6 cellular contexts compared by ENCODE assay signal in the genomic region with DNA sequence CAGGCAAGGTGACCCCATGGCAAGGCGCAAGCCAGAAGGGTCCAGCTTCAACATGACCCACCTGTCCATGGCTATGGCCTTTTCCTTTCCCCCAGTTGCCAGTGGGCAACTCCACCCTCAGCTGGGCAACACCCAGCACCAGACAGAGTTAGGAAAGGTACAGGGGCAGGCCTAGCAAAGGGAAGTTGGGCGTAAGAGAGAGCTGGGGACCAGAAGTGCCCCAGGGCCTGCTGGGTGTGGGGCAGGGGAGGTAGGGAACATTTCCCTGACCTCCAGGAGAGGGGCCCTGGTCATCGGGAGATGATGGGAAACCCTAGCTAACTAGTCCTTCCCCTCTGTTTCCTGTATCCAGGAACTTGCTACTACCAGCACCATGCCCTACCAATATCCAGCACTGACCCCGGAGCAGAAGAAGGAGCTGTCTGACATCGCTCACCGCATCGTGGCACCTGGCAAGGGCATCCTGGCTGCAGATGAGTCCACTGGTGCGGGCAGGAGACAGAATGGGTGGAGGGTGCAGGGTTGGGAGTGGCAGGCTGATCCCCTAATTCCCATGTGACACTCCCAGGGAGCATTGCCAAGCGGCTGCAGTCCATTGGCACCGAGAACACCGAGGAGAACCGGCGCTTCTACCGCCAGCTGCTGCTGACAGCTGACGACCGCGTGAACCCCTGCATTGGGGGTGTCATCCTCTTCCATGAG. TPM values are rescaled to one million over a fixed set of nuclear protein-coding genes. Genes with fewer than 3 reads are reported as not detected.
A peak's percentile ranks its signal among the peaks of the same experiment; 100 is the strongest.
DNase-seq lines count a peak whose midpoint lies in the region; ATAC-seq and TF ChIP-seq lines count a peak whose summit lies in the region.

No MANE protein-coding gene starts in this region.

- H3K4me3 ChIP-seq in BJ (ENCODE audit: low read depth, low read length): peak overlapping the region; percentile 99
- peak overlapping the region; percentile 99 for H3K4me3 ChIP-seq in WI38 (ENCODE audit: low read depth, low read length)
- H3K4me3 ChIP-seq in liver (ENCODE audit: low read depth in 1 of 3, low read length in 3 of 3): peak overlapping the region; percentile 66 to 97 (median 83)

- no peaks in the 10 kb centered on the region for H3K9me3 ChIP-seq in liver (ENCODE audit: control insufficient read depth in 4 of 4, low read length in 3 of 4)

- 41% methylated on average over 17 of the region's 17 CpGs for WGBS in liver

- H3K36me3 ChIP-seq in BJ (ENCODE audit: control insufficient read depth, insufficient read depth, low read length): peaks cover 41% of the 10 kb centered on the region
- H3K36me3 ChIP-seq in liver (ENCODE audit: control insufficient read depth in 4 of 4, insufficient read depth in 3 of 4, low read depth in 1 of 4, low read length in 3 of 4): peaks cover 14 to 34% (median 32%) of the 10 kb centered on the region in 4 donors

- H3K27ac ChIP-seq in liver (ENCODE audit: low read depth in 1 of 2, low read length in 2 of 2): peak overlapping the region; percentile 99 to 100

- no peak for DNase-seq in BJ (ENCODE audit: low read depth)
- no peak for DNase-seq in RKO (ENCODE audit: low spot score)
- no peak for DNase-seq in NCI-H2227 treated with DMSO at 0.1 percent for 48 hours (lab: John Stamatoyannopoulos, UW)

- POLR2A ChIA-PET in BJ (lab: Charles Lee): interaction anchor here (0.7 kb wide), 1 partner anchor 10 kb away, joined by 3 read pairs; no protein-coding TSS in a partner anchor

- TF ChIP-seq RAD21 in liver (IDR thresholded peaks at IDR 0.05): no peak

- H3K9ac ChIP-seq in liver (ENCODE audit: low read depth in 1 of 2, low read length in 2 of 2): peak overlapping the region; percentile 95 to 99

- H3K27me3 ChIP-seq in BJ (ENCODE audit: control insufficient read depth, insufficient read depth, low read length): no peaks in the 10 kb centered on the region
- H3K27me3 ChIP-seq in liver (ENCODE audit: control insufficient read depth in 4 of 4, insufficient read depth in 4 of 4, low read length in 3 of 4): no peaks in the 10 kb centered on the region

- no peak for ATAC-seq in GM18519 (IDR thresholded peaks at IDR 0.05; ENCODE audit: low FRiP score, unreplicated experiment)

- no peak for TF ChIP-seq CTCF in BJ (IDR thresholded peaks at IDR 0.05; ENCODE audit: insufficient read depth, low read depth, low read length)
- no peak for TF ChIP-seq CTCF in WI38 (IDR thresholded peaks at IDR 0.05; ENCODE audit: low read depth, low read length)
- no peak for TF ChIP-seq CTCF in liver (IDR thresholded peaks at IDR 0.05; ENCODE audit: low read depth, low read length, missing input control)

- CTCF ChIA-PET in BJ (lab: Yijun Ruan, JAX): interaction anchor here (1.0 to 2.0 kb wide), 4 partner anchors 10 to 46 kb away, joined by 3 to 10 read pairs (median 4); a partner anchor contains a TSS

- H3K4me1 ChIP-seq in liver (ENCODE audit: control insufficient read depth in 4 of 4, insufficient read depth in 4 of 4, low read length in 3 of 4): peaks cover 0 to 34% (median 14%) of the 10 kb centered on the region in 4 donors

TF ChIP-seq in liver, 16 proteins besides CTCF, POLR2A, EP300 and RAD21:
- TF ChIP-seq JUND (IDR thresholded peaks at IDR 0.05) (no peak), YY1 (IDR thresholded peaks at IDR 0.05) (no peak), NR2F2 (IDR thresholded peaks at IDR 0.05) (no peak), SP1 (IDR thresholded peaks at IDR 0.05) (no peak), FOXA1 (IDR thresholded peaks at IDR 0.05) (no peak), GABPA (IDR thresholded peaks at IDR 0.05 in 1 of 2, conservative IDR thresholded peaks at IDR 0.05 in 1 of 2) (no peak), FOXA2 (IDR thresholded peaks at IDR 0.05) (no peak), HNF4A (conservative IDR thresholded peaks at IDR 0.05) (no peak), TAF1 (conservative IDR thresholded peaks at IDR 0.05) (no peak), EGR1 (IDR thresholded peaks at IDR 0.05; ENCODE audit: low read depth in 2 of 2) (no peak), RXRA (IDR thresholded peaks at IDR 0.05) (no peak), HNF4G (IDR thresholded peaks at IDR 0.05) (no peak)
- TF ChIP-seq, protein P1, sequence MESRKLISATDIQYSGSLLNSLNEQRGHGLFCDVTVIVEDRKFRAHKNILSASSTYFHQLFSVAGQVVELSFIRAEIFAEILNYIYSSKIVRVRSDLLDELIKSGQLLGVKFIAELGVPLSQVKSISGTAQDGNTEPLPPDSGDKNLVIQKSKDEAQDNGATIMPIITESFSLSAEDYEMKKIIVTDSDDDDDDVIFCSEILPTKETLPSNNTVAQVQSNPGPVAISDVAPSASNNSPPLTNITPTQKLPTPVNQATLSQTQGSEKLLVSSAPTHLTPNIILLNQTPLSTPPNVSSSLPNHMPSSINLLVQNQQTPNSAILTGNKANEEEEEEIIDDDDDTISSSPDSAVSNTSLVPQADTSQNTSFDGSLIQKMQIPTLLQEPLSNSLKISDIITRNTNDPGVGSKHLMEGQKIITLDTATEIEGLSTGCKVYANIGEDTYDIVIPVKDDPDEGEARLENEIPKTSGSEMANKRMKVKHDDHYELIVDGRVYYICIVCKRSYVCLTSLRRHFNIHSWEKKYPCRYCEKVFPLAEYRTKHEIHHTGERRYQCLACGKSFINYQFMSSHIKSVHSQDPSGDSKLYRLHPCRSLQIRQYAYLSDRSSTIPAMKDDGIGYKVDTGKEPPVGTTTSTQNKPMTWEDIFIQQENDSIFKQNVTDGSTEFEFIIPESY (IDR thresholded peaks at IDR 0.05): no peak
- TF ChIP-seq, protein P2, sequence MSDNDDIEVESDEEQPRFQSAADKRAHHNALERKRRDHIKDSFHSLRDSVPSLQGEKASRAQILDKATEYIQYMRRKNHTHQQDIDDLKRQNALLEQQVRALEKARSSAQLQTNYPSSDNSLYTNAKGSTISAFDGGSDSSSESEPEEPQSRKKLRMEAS (IDR thresholded peaks at IDR 0.05): no peak
- TF ChIP-seq, protein P3, sequence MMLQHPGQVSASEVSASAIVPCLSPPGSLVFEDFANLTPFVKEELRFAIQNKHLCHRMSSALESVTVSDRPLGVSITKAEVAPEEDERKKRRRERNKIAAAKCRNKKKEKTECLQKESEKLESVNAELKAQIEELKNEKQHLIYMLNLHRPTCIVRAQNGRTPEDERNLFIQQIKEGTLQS (IDR thresholded peaks at IDR 0.05): no peak
- TF ChIP-seq, protein P4, sequence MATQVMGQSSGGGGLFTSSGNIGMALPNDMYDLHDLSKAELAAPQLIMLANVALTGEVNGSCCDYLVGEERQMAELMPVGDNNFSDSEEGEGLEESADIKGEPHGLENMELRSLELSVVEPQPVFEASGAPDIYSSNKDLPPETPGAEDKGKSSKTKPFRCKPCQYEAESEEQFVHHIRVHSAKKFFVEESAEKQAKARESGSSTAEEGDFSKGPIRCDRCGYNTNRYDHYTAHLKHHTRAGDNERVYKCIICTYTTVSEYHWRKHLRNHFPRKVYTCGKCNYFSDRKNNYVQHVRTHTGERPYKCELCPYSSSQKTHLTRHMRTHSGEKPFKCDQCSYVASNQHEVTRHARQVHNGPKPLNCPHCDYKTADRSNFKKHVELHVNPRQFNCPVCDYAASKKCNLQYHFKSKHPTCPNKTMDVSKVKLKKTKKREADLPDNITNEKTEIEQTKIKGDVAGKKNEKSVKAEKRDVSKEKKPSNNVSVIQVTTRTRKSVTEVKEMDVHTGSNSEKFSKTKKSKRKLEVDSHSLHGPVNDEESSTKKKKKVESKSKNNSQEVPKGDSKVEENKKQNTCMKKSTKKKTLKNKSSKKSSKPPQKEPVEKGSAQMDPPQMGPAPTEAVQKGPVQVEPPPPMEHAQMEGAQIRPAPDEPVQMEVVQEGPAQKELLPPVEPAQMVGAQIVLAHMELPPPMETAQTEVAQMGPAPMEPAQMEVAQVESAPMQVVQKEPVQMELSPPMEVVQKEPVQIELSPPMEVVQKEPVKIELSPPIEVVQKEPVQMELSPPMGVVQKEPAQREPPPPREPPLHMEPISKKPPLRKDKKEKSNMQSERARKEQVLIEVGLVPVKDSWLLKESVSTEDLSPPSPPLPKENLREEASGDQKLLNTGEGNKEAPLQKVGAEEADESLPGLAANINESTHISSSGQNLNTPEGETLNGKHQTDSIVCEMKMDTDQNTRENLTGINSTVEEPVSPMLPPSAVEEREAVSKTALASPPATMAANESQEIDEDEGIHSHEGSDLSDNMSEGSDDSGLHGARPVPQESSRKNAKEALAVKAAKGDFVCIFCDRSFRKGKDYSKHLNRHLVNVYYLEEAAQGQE (IDR thresholded peaks at IDR 0.05): no peak

RNA-seq across cellular contexts. Expression of a gene that starts 1.5 kb away (rescaled TPM):
- 754 and 1,788 TPM in 2 replicates for polyA plus RNA-seq in BJ (2011; rRNA removed)
- 1,262 and 1,289 TPM in 2 replicates for polyA minus RNA-seq in BJ (2011; rRNA and poly(A)+ RNA removed)
- total RNA-seq in liver: 10 to 100 TPM; 96.8 to 99.3 TPM
- 100 to 1,000 TPM; 142 to 251 TPM for polyA plus RNA-seq in liver

RNA-seq across cellular contexts. Expression of a gene that starts 8.8 kb away (rescaled TPM):
- polyA plus RNA-seq in BJ (2011; rRNA removed): 143 and 209 TPM in 2 replicates
- 281 and 476 TPM in 2 replicates for polyA minus RNA-seq in BJ (2011; rRNA and poly(A)+ RNA removed)
- total RNA-seq in liver: 10 to 100 TPM; 49.7 to 68.7 TPM
- polyA plus RNA-seq in liver: 10 to 100 TPM; 56.3 to 79.6 TPM

RNA-seq across cellular contexts. Expression of a gene that starts 24.7 kb away (rescaled TPM):
- 0.04 TPM in 2 replicates for polyA plus RNA-seq in BJ (2011; rRNA removed)
- 0.14 TPM in 1 of 2 replicates, not detected in the other for polyA minus RNA-seq in BJ (2011; rRNA and poly(A)+ RNA removed)
- total RNA-seq in liver: under 1 TPM; 0.09 to 0.25 TPM
- polyA plus RNA-seq in liver: under 1 TPM; 0.10 to 0.26 TPM

RNA-seq across cellular contexts. Expression of a gene that starts 29.0 kb away (rescaled TPM):
- polyA plus RNA-seq in BJ (2011; rRNA removed): 34.6 and 49.1 TPM in 2 replicates
- 11.3 and 13.7 TPM in 2 replicates for polyA minus RNA-seq in BJ (2011; rRNA and poly(A)+ RNA removed)
- total RNA-seq in liver: 10 to 100 TPM; 10.5 to 42.7 TPM
- polyA plus RNA-seq in liver: 10 to 100 TPM; 19.7 to 29.2 TPM

RNA-seq across cellular contexts. Expression of a gene that starts 36.0 kb away (rescaled TPM):
- 0.06 and 0.13 TPM in 2 replicates for polyA plus RNA-seq in BJ (2011; rRNA removed)
- not detected in 2 replicates for polyA minus RNA-seq in BJ (2011; rRNA and poly(A)+ RNA removed)
- total RNA-seq in liver: under 1 TPM in 1 of 2 donors, not detected in 1; 0.65 TPM
- under 1 TPM in 1 of 2 donors, not detected in 1; 0.05 TPM for polyA plus RNA-seq in liver
